In genomic region chr18:55416791-55417190, GRCh38 we compare ENCODE assay signal across 15 cellular contexts.
A peak's percentile ranks its signal among the peaks of the same experiment; 100 is the strongest.
DNase-seq lines count a peak whose midpoint lies in the region; ATAC-seq and TF ChIP-seq lines count a peak whose summit lies in the region.
"Had no signal": no experiment of that assay in that cellular context is flagged by ENCODE, and none has a peak within 500 bp of the region (broad histone marks: within the 10 kb centered on the region; RNA-seq: fewer than 3 reads in every experiment).

No MANE protein-coding gene starts in this region.

- H3K4me3 ChIP-seq in right cardiac atrium (ENCODE audit: low read length) (no peak overlapping the region), right atrium auricular region (no peak overlapping the region), adipocyte (ENCODE audit: low read length) (peak overlapping the region; percentile 40)
- H3K4me3 ChIP-seq: lung had no signal

- H3K4me1 ChIP-seq in right cardiac atrium (ENCODE audit: control insufficient read depth, insufficient read depth, low read length) (peaks cover 3% of the 10 kb centered on the region), right atrium auricular region (peaks cover 0 to 13% of the 10 kb centered on the region in 2 donors), adipocyte (ENCODE audit: control insufficient read depth, insufficient read depth, low read length) (peaks cover 43% of the 10 kb centered on the region)

- H3K27ac Mint-ChIP-seq in memory B cell: peak overlapping the region; percentile 50
- H3K27ac Mint-ChIP-seq: activated naive CD8-positive, alpha-beta T cell treated with anti-CD3 and anti-CD28 coated beads, Interleukin-2, amount 10 ng/mL, durations not matched to agents 7 days and 5 days had no signal

- no peak for ATAC-seq in right cardiac atrium
- ATAC-seq in memory B cell (ENCODE audit: low read depth): no peak
- ATAC-seq in GM21390 (IDR thresholded peaks at IDR 0.05; ENCODE audit: unreplicated experiment): no peak

- intact Hi-C loops in right cardiac atrium (cut with DNase I): loop anchor here (5.0 to 10.0 kb wide), 8 partner anchors 98 to 1161 kb away; partner anchors contain the start of gene TCF4 (in 4 of the 4)

- 49% methylated on average over 6 of the region's 6 CpGs for WGBS in right cardiac atrium

- no peaks in the 10 kb centered on the region for H3K36me3 Mint-ChIP-seq in memory B cell
- H3K36me3 Mint-ChIP-seq: activated naive CD8-positive, alpha-beta T cell treated with anti-CD3 and anti-CD28 coated beads, Interleukin-2, amount 10 ng/mL, durations not matched to agents 7 days and 5 days had no signal

- no peak for DNase-seq in right cardiac atrium
- DNase-seq in right atrium auricular region (ENCODE audit: low spot score): no peak
- no peak for DNase-seq in adipocyte (ENCODE audit: low read depth)
- no peak for DNase-seq in memory B cell (ENCODE audit: low spot score in 2 of 2)
- DNase-seq in OCI-M2 (lab: John Stamatoyannopoulos, UW; ENCODE audit: unreplicated experiment): no peak
- no peak for DNase-seq in NOMO-1 treated with DMSO at 0.1 percent for 48 hours (lab: John Stamatoyannopoulos, UW; ENCODE audit: unreplicated experiment)
- DNase-seq in retina: no peak
- DNase-seq: ACHN; activated CD4-positive, alpha-beta T cell treated with anti-CD3 and anti-CD28 coated beads for 4 hours; activated naive CD8-positive, alpha-beta T cell treated with anti-CD3 and anti-CD28 coated beads, Interleukin-2, amount 10 ng/mL, durations not matched to agents 7 days and 5 days; central memory CD4-positive, alpha-beta T cell; hippocampal formation; stimulated activated naive CD4-positive, alpha-beta T cell treated with Interleukin-2 at 50 U/mL for 16 hours had no signal

- no peaks in the 10 kb centered on the region for H3K9me3 Mint-ChIP-seq in memory B cell
- H3K9me3 Mint-ChIP-seq: activated naive CD8-positive, alpha-beta T cell treated with anti-CD3 and anti-CD28 coated beads, Interleukin-2, amount 10 ng/mL, durations not matched to agents 7 days and 5 days had no signal

- H3K27me3 ChIP-seq in right cardiac atrium (ENCODE audit: control insufficient read depth, insufficient read depth): no peaks in the 10 kb centered on the region
- no peaks in the 10 kb centered on the region for H3K27me3 ChIP-seq in right atrium auricular region
- H3K27me3 ChIP-seq in adipocyte (replicated peaks; ENCODE audit: control insufficient read depth, insufficient read depth, low read length): no peaks in the 10 kb centered on the region

- H3K4me3 Mint-ChIP-seq in memory B cell: no peak overlapping the region
- H3K4me3 Mint-ChIP-seq: activated naive CD8-positive, alpha-beta T cell treated with anti-CD3 and anti-CD28 coated beads, Interleukin-2, amount 10 ng/mL, durations not matched to agents 7 days and 5 days had no signal

- peaks cover 31% of the 10 kb centered on the region for H3K4me1 Mint-ChIP-seq in memory B cell

- H3K27ac ChIP-seq in right cardiac atrium (ENCODE audit: low read length) (peak overlapping the region; percentile 45), right atrium auricular region (peak overlapping the region in 1 of 2 donors; percentile 30)

- H3K27me3 Mint-ChIP-seq in memory B cell: no peaks in the 10 kb centered on the region

- peak overlapping the region; percentile 38 for H3K9ac ChIP-seq in adipocyte (ENCODE audit: low read length)

- H3K36me3 ChIP-seq in right atrium auricular region (no peaks in the 10 kb centered on the region), adipocyte (ENCODE audit: control insufficient read depth, insufficient read depth, low read length, severe bottlenecking) (no peaks in the 10 kb centered on the region)

- no peak for TF ChIP-seq CTCF in right atrium auricular region (IDR thresholded peaks at IDR 0.05)

- H3K9me3 ChIP-seq in right cardiac atrium (ENCODE audit: control insufficient read depth, low read length) (no peaks in the 10 kb centered on the region), right atrium auricular region (no peaks in the 10 kb centered on the region), adipocyte (ENCODE audit: control insufficient read depth, low read length) (no peaks in the 10 kb centered on the region)
